Comparison of ENCODE assay signal across 8 cellular contexts in genomic region chr9:105557804-105558610, GRCh38. TPM values are rescaled to one million over a fixed set of nuclear protein-coding genes. Genes with fewer than 3 reads are reported as not detected.
A peak's percentile ranks its signal among the peaks of the same experiment; 100 is the strongest.
DNase-seq lines count a peak whose midpoint lies in the region; ATAC-seq and TF ChIP-seq lines count a peak whose summit lies in the region.

FKTN (plus strand) TSS chr9:105558131; CDS start chr9:105575033, 16,902 bp downstream.

- H3K4me3 ChIP-seq in WERI-Rb-1 (ENCODE audit: low read depth, low read length) (peak within 1 kb of the TSS; percentile 96), mammary epithelial cell (replicated peaks in 1 of 3; ENCODE audit: insufficient read depth in 1 of 3, low read depth in 2 of 3, low read length in 3 of 3) (peak within 1 kb of the TSS; percentile 85 to 94 (median 87)), spleen (peak within 1 kb of the TSS; percentile 58 to 96 (median 86))

- H3K79me2 ChIP-seq in mammary epithelial cell (ENCODE audit: insufficient read depth, low read length), result peaks cover 13% of the 10 kb centered on the region

- H4K20me1 ChIP-seq in mammary epithelial cell (ENCODE audit: insufficient read depth, low read length), result no peaks in the 10 kb centered on the region

- peak within 1 kb of the TSS; percentile 99 for H2AFZ ChIP-seq in mammary epithelial cell (ENCODE audit: low read depth, low read length)

- intact Hi-C loops in mammary epithelial cell (cut with micrococcal nuclease) (loop anchor here (2.0 kb wide), 1 partner anchor 109 kb away; the partner anchor contains the start of gene FSD1L), spleen (cut with DNase I; ENCODE audit: low total_unique reads) (no loop called here)

- ATAC-seq in GM18861 (IDR thresholded peaks at IDR 0.05; ENCODE audit: unreplicated experiment) (peak; percentile 95), HG03095 (IDR thresholded peaks at IDR 0.05; ENCODE audit: unreplicated experiment) (peak; percentile 96)

- H3K4me1 ChIP-seq in mammary epithelial cell (ENCODE audit: insufficient read depth, low read length), result peaks cover 5% of the 10 kb centered on the region
- H3K4me1 ChIP-seq in spleen, result peaks cover 8 to 25% (median 15%) of the 10 kb centered on the region in 6 donors

- peaks cover 19 to 32% of the 10 kb centered on the region in 2 donors for H3K4me1 Mint-ChIP-seq in immature natural killer cell

- peaks cover 12 to 23% (median 18%) of the 10 kb centered on the region in 3 donors for H3K36me3 Mint-ChIP-seq in immature natural killer cell

- H3K9me3 Mint-ChIP-seq in immature natural killer cell, result peaks cover 0 to 11% (median 3%) of the 10 kb centered on the region in 6 donors

- peak within 1 kb of the TSS; percentile 94 to 97 (median 97) for H3K4me3 Mint-ChIP-seq in immature natural killer cell

- peaks cover 0 to 5% (median 3%) of the 10 kb centered on the region in 3 donors for H3K27me3 Mint-ChIP-seq in immature natural killer cell (ENCODE audit: low read depth in 3 of 3)

- CTCF ChIA-PET in mammary epithelial cell (lab: Charles Lee; ENCODE audit: low non-redundant PET), result no interaction called here

- WGBS in mammary epithelial cell (ENCODE audit: low coverage, missing lambda C conversion rate), result 9% methylated on average over 19 of the region's 49 CpGs
- 1 to 3% (median 1%) methylated on average over 30 to 49 of the region's 49 CpGs for WGBS in spleen, 5 donors

- in situ Hi-C loops in ACHN (cut with HindIII; ENCODE audit: low pct_ligation_motif_present, low pct_unique_long_range_greater_than_20kb, low sequenced_read_pairs) (no loop called here), mammary epithelial cell (cut with MboI; ENCODE audit: low sequenced_read_pairs in 2 of 2) (no loop called here)

- H3K27me3 ChIP-seq in WERI-Rb-1 (ENCODE audit: insufficient read depth, low read depth, severe bottlenecking) (no peaks in the 10 kb centered on the region), mammary epithelial cell (ENCODE audit: insufficient read depth, low read length) (no peaks in the 10 kb centered on the region), spleen (replicated peaks in 1 of 7) (no peaks in the 10 kb centered on the region)

- 0 out of 2 replicates have a peak, but pooled peaks cover 2% of the 10 kb centered on the region for H3K36me3 ChIP-seq in WERI-Rb-1
- peaks cover 1% of the 10 kb centered on the region for H3K36me3 ChIP-seq in mammary epithelial cell (ENCODE audit: insufficient read depth, low read length)
- H3K36me3 ChIP-seq in spleen, result peaks cover 0 to 14% (median 0%) of the 10 kb centered on the region in 6 donors

- H3K27ac ChIP-seq in WERI-Rb-1, result peak within 1 kb of the TSS; percentile 25
- H3K27ac ChIP-seq in mammary epithelial cell (ENCODE audit: insufficient read depth, low read depth, low read length), result peak within 1 kb of the TSS; percentile 18
- H3K27ac ChIP-seq in spleen, result peak within 1 kb of the TSS; percentile 54 to 85 (median 80)

- peak within 1 kb of the TSS; percentile 71 to 92 (median 88) for H3K27ac Mint-ChIP-seq in immature natural killer cell

- peak within 1 kb of the TSS; percentile 58 for H3K9ac ChIP-seq in mammary epithelial cell (ENCODE audit: insufficient read depth, low read length)

- no peak for TF ChIP-seq CTCF in WERI-Rb-1 (IDR thresholded peaks at IDR 0.05; ENCODE audit: low read depth, low read length)
- no peak for TF ChIP-seq CTCF in mammary epithelial cell (conservative IDR thresholded peaks at IDR 0.05 in 1 of 2, IDR thresholded peaks at IDR 0.05 in 1 of 2; ENCODE audit: extremely low read depth in 1 of 2, insufficient read depth in 1 of 2, low read depth in 1 of 2, low read length in 2 of 2)
- no peak for TF ChIP-seq CTCF in spleen (IDR thresholded peaks at IDR 0.05 in 8 of 11, conservative IDR thresholded peaks at IDR 0.05 in 3 of 11)

- DNase-seq in ACHN (peak; percentile 82), NCI-H2196 (lab: John Stamatoyannopoulos, UW; ENCODE audit: unreplicated experiment) (peak; percentile 82), WERI-Rb-1 (peak; percentile 95), mammary epithelial cell (peak; percentile 86), immature natural killer cell (peak; percentile 76 to 80 (median 77)), spleen (peak; percentile 97)

- no peak for TF ChIP-seq POLR2A in spleen (IDR thresholded peaks at IDR 0.05)

- BruUV-seq in mammary epithelial cell (replicated peaks; lab: Mats Ljungman, UMichigan), result no TSS peak

- dilution Hi-C loops in mammary epithelial cell (cut with HindIII; ENCODE audit: low sequenced_read_pairs), result no loop called here

- peaks cover 6% of the 10 kb centered on the region for H3K9me3 ChIP-seq in WERI-Rb-1 (ENCODE audit: severe bottlenecking)
- peaks cover 10% of the 10 kb centered on the region for H3K9me3 ChIP-seq in mammary epithelial cell (replicated peaks; ENCODE audit: insufficient read depth, low read length)
- H3K9me3 ChIP-seq in spleen, result peaks cover 0 to 14% (median 7%) of the 10 kb centered on the region in 8 donors

- H3K4me2 ChIP-seq in mammary epithelial cell (ENCODE audit: insufficient read depth, low read depth, low read length), result peak within 1 kb of the TSS; percentile 73

RNA-seq across cellular contexts. Expression of gene FKTN, which starts in this region (rescaled TPM):
- total RNA-seq in mammary epithelial cell (10 to 100 TPM; 27.5 to 30.0 TPM), spleen (10 to 100 TPM in 6 of 7 donors, 1 to 10 TPM in 1; 6.5 to 25.4 (median 19.4) TPM)
- polyA plus RNA-seq in mammary epithelial cell (9.6 TPM), immature natural killer cell (1 to 10 TPM in 2 of 3 donors, under 1 TPM in 1; 0.52 to 3.8 (median 1.5) TPM), spleen (1 to 10 TPM; 2.7 to 4.9 (median 3.6) TPM)
- 9.6 TPM for polyA minus RNA-seq in mammary epithelial cell

Comparison
In these comparisons a context has a peak if more than half of its experiments do, and no peak if none do; other contexts are left out.
1. Peak in every context shown above with its lines: DNase-seq, ATAC-seq, H3K4me3 ChIP-seq and H3K27ac ChIP-seq.
2. H3K27ac ChIP-seq: peak in every context shown above with its lines; median percentile 80 in spleen; 25 in WERI-Rb-1; 18 in mammary epithelial cell.